Comparison of ENCODE assay signal across 8 cellular contexts in the genomic region with DNA sequence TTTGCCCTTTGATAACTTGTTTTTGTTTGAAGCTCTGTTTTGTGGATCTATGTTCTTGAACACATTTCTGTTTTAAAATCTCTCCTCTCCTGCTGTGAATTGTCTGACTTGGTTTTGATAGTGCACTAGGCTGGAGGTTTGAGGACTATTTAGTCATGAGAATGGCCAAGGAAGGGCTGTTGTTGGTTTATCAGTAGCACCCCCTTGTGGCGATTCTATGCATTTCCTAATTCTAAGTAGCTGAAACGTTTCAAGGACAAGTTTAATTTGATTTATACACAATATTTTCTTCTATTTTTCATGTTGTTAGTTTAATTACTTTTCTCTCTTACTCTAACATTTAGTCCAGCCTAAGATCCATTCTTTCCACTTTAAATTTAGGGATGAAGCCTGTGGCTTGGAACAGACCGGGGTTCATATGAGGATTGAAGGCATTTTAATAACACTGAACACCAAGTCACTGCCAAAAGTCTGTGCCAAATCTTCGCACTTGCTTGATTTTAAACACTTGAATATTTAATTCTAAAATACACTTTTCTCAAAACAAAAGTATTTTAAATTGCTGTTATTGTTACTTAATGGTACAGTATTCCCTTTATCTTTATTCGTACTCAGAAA.
DNase-seq lines count a peak whose midpoint lies in the region; ATAC-seq and TF ChIP-seq lines count a peak whose summit lies in the region.

No MANE protein-coding gene starts in this region.

- CTCF ChIA-PET in PC-3 (lab: Charles Lee): interaction anchor here (0.7 to 1.3 kb wide), 4 partner anchors 164 to 368 kb away, joined by 3 to 5 read pairs (median 3); no protein-coding TSS in a partner anchor

- DNase-seq in stimulated activated CD4-positive, alpha-beta T cell treated with anti-CD3 and anti-CD28 coated beads, Interleukin-2, amount 100 ng/mL, for 24 hours: peak; percentile 10 to 26
- DNase-seq in stimulated activated CD4-positive, alpha-beta T cell treated with anti-CD3 and anti-CD28 coated beads, Interleukin-1b, Interleukin-23, amount 100 ng/mL, for 48 hours: no peak
- DNase-seq in Jurkat, Clone E6-1 (ENCODE audit: low read depth, low spot score): peak; percentile 49
- DNase-seq in PC-3 (peak; percentile 81), cerebellar cortex (ENCODE audit: low spot score) (peak; percentile 93)

- no peaks in the 10 kb centered on the region for H4K20me1 ChIP-seq in PC-3 (ENCODE audit: low read length)

- POLR2A ChIA-PET in PC-3 (lab: Charles Lee; ENCODE audit: unreplicated experiment): no interaction called here

- TF ChIP-seq RAD21 in liver (IDR thresholded peaks at IDR 0.05): peak; percentile 86 to 88

- H2AFZ ChIP-seq in PC-3 (ENCODE audit: low read length): peak overlapping the region; percentile 15; the same call in 1 of the 2 replicates

- H3K9me2 ChIP-seq in PC-3 (replicated peaks; ENCODE audit: low read length): no peaks in the 10 kb centered on the region

- H3K9ac ChIP-seq in PC-3 (ENCODE audit: low read length) (no peak overlapping the region), liver (ENCODE audit: low read depth in 1 of 2, low read length in 2 of 2) (no peak overlapping the region)

- H3K36me3 ChIP-seq in PC-3 (ENCODE audit: low read depth, low read length) (no peaks in the 10 kb centered on the region), liver (ENCODE audit: control insufficient read depth in 4 of 4, insufficient read depth in 3 of 4, low read depth in 1 of 4, low read length in 3 of 4) (no peaks in the 10 kb centered on the region)

- no peaks in the 10 kb centered on the region for H3F3A ChIP-seq in PC-3 (ENCODE audit: low read length, unreplicated experiment)

- no peak overlapping the region for H3K27ac ChIP-seq in PC-3 (ENCODE audit: low read length)
- no peak overlapping the region for H3K27ac ChIP-seq in liver (ENCODE audit: low read depth in 1 of 2, low read length in 2 of 2)

- intact Hi-C loops in PC-3 (cut with micrococcal nuclease): loop anchor here (1.0 to 5.0 kb wide), 3 partner anchors 259 to 368 kb away; no protein-coding TSS in a partner anchor

- H3K4me2 ChIP-seq in PC-3 (ENCODE audit: low read length): no peak overlapping the region

- no peak overlapping the region for H3K4me3 ChIP-seq in Jurkat, Clone E6-1 (ENCODE audit: low read length)
- H3K4me3 ChIP-seq in PC-3 (ENCODE audit: low read length) (no peak overlapping the region), liver (ENCODE audit: low read depth in 1 of 3, low read length in 3 of 3) (no peak overlapping the region)

- H3K9me3 ChIP-seq in PC-3 (ENCODE audit: low read length): no peaks in the 10 kb centered on the region
- H3K9me3 ChIP-seq in liver (ENCODE audit: control insufficient read depth in 4 of 4, low read length in 3 of 4): no peaks in the 10 kb centered on the region

- H3K27me3 ChIP-seq in PC-3 (ENCODE audit: low read length) (no peaks in the 10 kb centered on the region), liver (ENCODE audit: control insufficient read depth in 4 of 4, insufficient read depth in 4 of 4, low read length in 3 of 4) (no peaks in the 10 kb centered on the region)

- H3K79me2 ChIP-seq in PC-3 (ENCODE audit: low read length): no peaks in the 10 kb centered on the region

- no TSS peak for BruUV-seq in PC-3 (replicated peaks; lab: Mats Ljungman, UMichigan)

- peak; percentile 73 for ATAC-seq in GM21619 (IDR thresholded peaks at IDR 0.05; ENCODE audit: unreplicated experiment)
- ATAC-seq in PC-3: peak; percentile 80
- no peak for ATAC-seq in HG03097 (IDR thresholded peaks at IDR 0.05; ENCODE audit: low FRiP score, unreplicated experiment)

- TF ChIP-seq CTCF in PC-3 (conservative IDR thresholded peaks at IDR 0.05; ENCODE audit: low read depth, low read length) (peak; percentile 90), liver (IDR thresholded peaks at IDR 0.05; ENCODE audit: low read depth, low read length, missing input control) (peak; percentile 74)

- 36% methylated on average over 5 of the region's 5 CpGs for WGBS in liver

- no peaks in the 10 kb centered on the region for H3K4me1 ChIP-seq in PC-3 (ENCODE audit: insufficient read depth, low read length)
- H3K4me1 ChIP-seq in liver (ENCODE audit: control insufficient read depth in 4 of 4, insufficient read depth in 4 of 4, low read length in 3 of 4): no peaks in the 10 kb centered on the region

TF ChIP-seq in liver, 16 proteins besides CTCF, POLR2A, EP300 and RAD21:
- TF ChIP-seq ZBTB33 (IDR thresholded peaks at IDR 0.05) (no peak), YY1 (IDR thresholded peaks at IDR 0.05) (no peak), SP1 (IDR thresholded peaks at IDR 0.05) (no peak), NR2F2 (IDR thresholded peaks at IDR 0.05) (no peak), HNF4A (conservative IDR thresholded peaks at IDR 0.05) (no peak), HNF4G (IDR thresholded peaks at IDR 0.05) (no peak), FOXA1 (IDR thresholded peaks at IDR 0.05) (no peak), REST (IDR thresholded peaks at IDR 0.05) (no peak), MAX (IDR thresholded peaks at IDR 0.05) (no peak), EGR1 (IDR thresholded peaks at IDR 0.05; ENCODE audit: low read depth in 2 of 2) (no peak), RXRA (IDR thresholded peaks at IDR 0.05) (no peak), FOXA2 (IDR thresholded peaks at IDR 0.05) (no peak), JUND (IDR thresholded peaks at IDR 0.05) (no peak), GABPA (IDR thresholded peaks at IDR 0.05 in 1 of 2, conservative IDR thresholded peaks at IDR 0.05 in 1 of 2) (no peak), TAF1 (conservative IDR thresholded peaks at IDR 0.05) (no peak)
- TF ChIP-seq, protein P1, sequence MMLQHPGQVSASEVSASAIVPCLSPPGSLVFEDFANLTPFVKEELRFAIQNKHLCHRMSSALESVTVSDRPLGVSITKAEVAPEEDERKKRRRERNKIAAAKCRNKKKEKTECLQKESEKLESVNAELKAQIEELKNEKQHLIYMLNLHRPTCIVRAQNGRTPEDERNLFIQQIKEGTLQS (IDR thresholded peaks at IDR 0.05): no peak
